In the genomic region with DNA sequence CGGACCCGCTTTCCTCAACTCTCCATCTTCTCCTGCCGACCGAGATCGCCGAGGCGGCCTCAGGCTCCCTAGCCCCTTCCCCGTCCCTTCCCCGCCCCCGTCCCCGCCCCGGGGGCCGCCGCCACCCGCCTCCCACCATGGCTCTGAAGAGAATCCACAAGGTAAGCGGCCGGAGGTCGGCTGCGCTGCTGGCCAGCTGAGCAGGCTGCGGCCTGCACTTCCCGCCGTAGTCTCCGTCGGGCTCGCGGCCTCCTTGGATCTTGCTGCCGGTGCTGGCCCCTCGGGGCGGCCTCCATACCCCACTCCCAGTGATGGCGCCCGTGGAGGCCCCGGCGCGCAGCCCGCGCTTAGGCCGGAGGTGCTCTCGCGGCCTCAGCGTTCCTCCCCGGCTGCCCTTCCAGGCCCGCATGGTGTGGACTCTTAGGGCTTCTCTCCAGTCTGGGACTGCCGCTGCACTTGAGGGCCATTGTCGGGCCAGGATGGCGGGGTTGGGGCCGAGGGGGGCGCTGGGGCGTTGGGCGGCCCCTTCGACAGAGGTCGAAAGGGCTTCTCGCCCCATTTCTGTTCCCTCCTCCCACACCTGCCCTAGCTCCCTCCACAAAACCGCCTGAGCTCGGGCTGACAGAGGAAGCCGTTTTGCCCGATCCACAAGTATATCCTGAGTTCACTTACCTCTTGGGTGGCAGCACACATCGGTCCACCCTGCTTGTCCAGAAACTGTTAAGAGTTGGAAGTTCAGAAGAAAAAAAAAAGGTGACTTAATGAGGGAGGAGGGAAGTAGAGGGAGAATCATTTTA, we compare ENCODE assay signal across 1 cellular context.
TF ChIP-seq lines count a peak whose summit lies in the region.

No MANE protein-coding gene starts in this region.

TF ChIP-seq in HepG2, 621 proteins besides CTCF, POLR2A, EP300 and RAD21 (continued from another document and continues in another):
- TF ChIP-seq, protein P1, sequence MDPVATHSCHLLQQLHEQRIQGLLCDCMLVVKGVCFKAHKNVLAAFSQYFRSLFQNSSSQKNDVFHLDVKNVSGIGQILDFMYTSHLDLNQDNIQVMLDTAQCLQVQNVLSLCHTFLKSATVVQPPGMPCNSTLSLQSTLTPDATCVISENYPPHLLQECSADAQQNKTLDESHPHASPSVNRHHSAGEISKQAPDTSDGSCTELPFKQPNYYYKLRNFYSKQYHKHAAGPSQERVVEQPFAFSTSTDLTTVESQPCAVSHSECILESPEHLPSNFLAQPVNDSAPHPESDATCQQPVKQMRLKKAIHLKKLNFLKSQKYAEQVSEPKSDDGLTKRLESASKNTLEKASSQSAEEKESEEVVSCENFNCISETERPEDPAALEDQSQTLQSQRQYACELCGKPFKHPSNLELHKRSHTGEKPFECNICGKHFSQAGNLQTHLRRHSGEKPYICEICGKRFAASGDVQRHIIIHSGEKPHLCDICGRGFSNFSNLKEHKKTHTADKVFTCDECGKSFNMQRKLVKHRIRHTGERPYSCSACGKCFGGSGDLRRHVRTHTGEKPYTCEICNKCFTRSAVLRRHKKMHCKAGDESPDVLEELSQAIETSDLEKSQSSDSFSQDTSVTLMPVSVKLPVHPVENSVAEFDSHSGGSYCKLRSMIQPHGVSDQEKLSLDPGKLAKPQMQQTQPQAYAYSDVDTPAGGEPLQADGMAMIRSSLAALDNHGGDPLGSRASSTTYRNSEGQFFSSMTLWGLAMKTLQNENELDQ (CRISPR knock-in tag; IDR thresholded peaks at IDR 0.05; ENCODE audit: borderline replicate concordance) = no peak
- no peak for TF ChIP-seq MBD4 (IDR thresholded peaks at IDR 0.05; ENCODE audit: borderline replicate concordance, low read length)
- no peak for TF ChIP-seq PAWR (CRISPR knock-in tag; IDR thresholded peaks at IDR 0.05; ENCODE audit: borderline replicate concordance)
- TF ChIP-seq MAFF (IDR thresholded peaks at IDR 0.05; ENCODE audit: low read depth, low read length) = no peak
- TF ChIP-seq KAT8 (CRISPR knock-in tag; IDR thresholded peaks at IDR 0.05) = no peak
- no peak for TF ChIP-seq PRPF4 (IDR thresholded peaks at IDR 0.05; ENCODE audit: low read depth, low read length, poor library complexity, severe bottlenecking)
- TF ChIP-seq HDAC1 (CRISPR knock-in tag; IDR thresholded peaks at IDR 0.05) = 0 out of 2 replicates have a peak, but pooled peaks have one; percentile 28
- TF ChIP-seq ZNF235 (CRISPR knock-in tag; IDR thresholded peaks at IDR 0.05; ENCODE audit: borderline replicate concordance) = no peak
- TF ChIP-seq KMT2A (CRISPR knock-in tag; IDR thresholded peaks at IDR 0.05) = peak; percentile 21; the same call in 1 of the 2 replicates
- TF ChIP-seq ZNF441 (CRISPR knock-in tag; IDR thresholded peaks at IDR 0.05; ENCODE audit: borderline replicate concordance) = no peak
- no peak for TF ChIP-seq MTF1 (CRISPR knock-in tag; IDR thresholded peaks at IDR 0.05)
- peak; percentile 85 for TF ChIP-seq NRL (CRISPR knock-in tag; IDR thresholded peaks at IDR 0.05; ENCODE audit: borderline replicate concordance)
- no peak for TF ChIP-seq CBX5 (CRISPR knock-in tag; IDR thresholded peaks at IDR 0.05; ENCODE audit: borderline replicate concordance)
- TF ChIP-seq TBX2 (CRISPR knock-in tag; IDR thresholded peaks at IDR 0.05; ENCODE audit: borderline replicate concordance) = no peak; the same call in 1 of the 2 replicates
- 0 out of 2 replicates have a peak, but pooled peaks have one; percentile 22 for TF ChIP-seq ZBTB7A (CRISPR knock-in tag; IDR thresholded peaks at IDR 0.05)
- TF ChIP-seq, protein P2, sequence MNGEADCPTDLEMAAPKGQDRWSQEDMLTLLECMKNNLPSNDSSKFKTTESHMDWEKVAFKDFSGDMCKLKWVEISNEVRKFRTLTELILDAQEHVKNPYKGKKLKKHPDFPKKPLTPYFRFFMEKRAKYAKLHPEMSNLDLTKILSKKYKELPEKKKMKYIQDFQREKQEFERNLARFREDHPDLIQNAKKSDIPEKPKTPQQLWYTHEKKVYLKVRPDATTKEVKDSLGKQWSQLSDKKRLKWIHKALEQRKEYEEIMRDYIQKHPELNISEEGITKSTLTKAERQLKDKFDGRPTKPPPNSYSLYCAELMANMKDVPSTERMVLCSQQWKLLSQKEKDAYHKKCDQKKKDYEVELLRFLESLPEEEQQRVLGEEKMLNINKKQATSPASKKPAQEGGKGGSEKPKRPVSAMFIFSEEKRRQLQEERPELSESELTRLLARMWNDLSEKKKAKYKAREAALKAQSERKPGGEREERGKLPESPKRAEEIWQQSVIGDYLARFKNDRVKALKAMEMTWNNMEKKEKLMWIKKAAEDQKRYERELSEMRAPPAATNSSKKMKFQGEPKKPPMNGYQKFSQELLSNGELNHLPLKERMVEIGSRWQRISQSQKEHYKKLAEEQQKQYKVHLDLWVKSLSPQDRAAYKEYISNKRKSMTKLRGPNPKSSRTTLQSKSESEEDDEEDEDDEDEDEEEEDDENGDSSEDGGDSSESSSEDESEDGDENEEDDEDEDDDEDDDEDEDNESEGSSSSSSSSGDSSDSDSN (CRISPR knock-in tag; IDR thresholded peaks at IDR 0.05) = peak; percentile 91
- TF ChIP-seq ZFP82 (CRISPR knock-in tag; IDR thresholded peaks at IDR 0.05; ENCODE audit: borderline replicate concordance) = peak; percentile 78; the same call in 1 of the 2 replicates
- TF ChIP-seq ZNF670 (CRISPR knock-in tag; IDR thresholded peaks at IDR 0.05; ENCODE audit: borderline replicate concordance) = 0 out of 2 replicates have a peak, but pooled peaks have one; percentile 49
- TF ChIP-seq, protein P3, sequence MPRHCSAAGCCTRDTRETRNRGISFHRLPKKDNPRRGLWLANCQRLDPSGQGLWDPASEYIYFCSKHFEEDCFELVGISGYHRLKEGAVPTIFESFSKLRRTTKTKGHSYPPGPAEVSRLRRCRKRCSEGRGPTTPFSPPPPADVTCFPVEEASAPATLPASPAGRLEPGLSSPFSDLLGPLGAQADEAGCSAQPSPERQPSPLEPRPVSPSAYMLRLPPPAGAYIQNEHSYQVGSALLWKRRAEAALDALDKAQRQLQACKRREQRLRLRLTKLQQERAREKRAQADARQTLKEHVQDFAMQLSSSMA (CRISPR knock-in tag; IDR thresholded peaks at IDR 0.05) = no peak
- peak; percentile 84 for TF ChIP-seq ZFX (CRISPR knock-in tag; IDR thresholded peaks at IDR 0.05; ENCODE audit: low read depth)
- no peak for TF ChIP-seq IRX3 (CRISPR knock-in tag; IDR thresholded peaks at IDR 0.05; ENCODE audit: borderline replicate concordance, low read depth)
- no peak for TF ChIP-seq NCOR1 (IDR thresholded peaks at IDR 0.05; ENCODE audit: borderline replicate concordance, low read length)
- peak; percentile 3; the same call in 1 of the 2 replicates for TF ChIP-seq KDM2A (CRISPR knock-in tag; IDR thresholded peaks at IDR 0.05; ENCODE audit: borderline replicate concordance, low read depth)
- TF ChIP-seq MTA3 (CRISPR knock-in tag; IDR thresholded peaks at IDR 0.05) = no peak
- TF ChIP-seq RFXAP (CRISPR knock-in tag; IDR thresholded peaks at IDR 0.05; ENCODE audit: borderline replicate concordance) = no peak
- no peak for TF ChIP-seq KLF13 (CRISPR knock-in tag; IDR thresholded peaks at IDR 0.05)
- TF ChIP-seq, protein P4, sequence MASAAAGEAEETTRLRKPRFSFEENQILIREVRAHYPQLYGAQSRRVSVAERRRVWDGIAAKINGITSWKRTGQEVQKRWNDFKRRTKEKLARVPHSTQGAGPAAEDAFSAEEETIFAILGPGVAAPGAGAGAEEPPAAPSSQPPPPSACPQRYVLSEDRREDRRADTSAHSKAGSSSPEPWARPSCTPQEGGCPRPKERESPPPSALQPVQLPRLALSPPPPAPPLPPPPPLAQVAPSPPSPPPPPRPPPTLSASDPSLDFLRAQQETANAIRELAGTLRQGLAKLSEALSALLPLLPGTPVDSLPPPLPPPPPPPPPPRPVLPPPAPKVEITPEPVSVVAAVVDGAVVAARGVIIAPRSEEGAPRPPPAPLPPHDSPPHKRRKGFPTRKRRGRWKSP (CRISPR knock-in tag; IDR thresholded peaks at IDR 0.05) = 0 out of 2 replicates have a peak, but pooled peaks have one; percentile 22
- no peak for TF ChIP-seq DR1 (CRISPR knock-in tag; IDR thresholded peaks at IDR 0.05)
- no peak for TF ChIP-seq DNMT3B (CRISPR knock-in tag; conservative IDR thresholded peaks at IDR 0.05)
- TF ChIP-seq SMC3 (IDR thresholded peaks at IDR 0.05; ENCODE audit: low read length) = no peak
- no peak for TF ChIP-seq TCF7L2 (IDR thresholded peaks at IDR 0.05; ENCODE audit: low read depth, low read length)
- TF ChIP-seq, protein P5, sequence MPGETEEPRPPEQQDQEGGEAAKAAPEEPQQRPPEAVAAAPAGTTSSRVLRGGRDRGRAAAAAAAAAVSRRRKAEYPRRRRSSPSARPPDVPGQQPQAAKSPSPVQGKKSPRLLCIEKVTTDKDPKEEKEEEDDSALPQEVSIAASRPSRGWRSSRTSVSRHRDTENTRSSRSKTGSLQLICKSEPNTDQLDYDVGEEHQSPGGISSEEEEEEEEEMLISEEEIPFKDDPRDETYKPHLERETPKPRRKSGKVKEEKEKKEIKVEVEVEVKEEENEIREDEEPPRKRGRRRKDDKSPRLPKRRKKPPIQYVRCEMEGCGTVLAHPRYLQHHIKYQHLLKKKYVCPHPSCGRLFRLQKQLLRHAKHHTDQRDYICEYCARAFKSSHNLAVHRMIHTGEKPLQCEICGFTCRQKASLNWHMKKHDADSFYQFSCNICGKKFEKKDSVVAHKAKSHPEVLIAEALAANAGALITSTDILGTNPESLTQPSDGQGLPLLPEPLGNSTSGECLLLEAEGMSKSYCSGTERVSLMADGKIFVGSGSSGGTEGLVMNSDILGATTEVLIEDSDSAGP (CRISPR knock-in tag; IDR thresholded peaks at IDR 0.05; ENCODE audit: borderline replicate concordance) = peak; percentile 22
- 0 out of 2 replicates have a peak, but pooled peaks have one; percentile 58 for TF ChIP-seq ZNF329 (CRISPR knock-in tag; IDR thresholded peaks at IDR 0.05; ENCODE audit: low read depth)
- TF ChIP-seq HDAC6 (IDR thresholded peaks at IDR 0.05; ENCODE audit: low read depth, low read length) = no peak
- no peak for TF ChIP-seq IKZF4 (CRISPR knock-in tag; IDR thresholded peaks at IDR 0.05; ENCODE audit: borderline replicate concordance, low read depth, not compliant biosample characterization)
- TF ChIP-seq CBX2 (IDR thresholded peaks at IDR 0.05; ENCODE audit: low read depth, low read length) = no peak
- no peak for TF ChIP-seq CBX2 (CRISPR knock-in tag; IDR thresholded peaks at IDR 0.05; ENCODE audit: low read depth)
- TF ChIP-seq, protein P6, sequence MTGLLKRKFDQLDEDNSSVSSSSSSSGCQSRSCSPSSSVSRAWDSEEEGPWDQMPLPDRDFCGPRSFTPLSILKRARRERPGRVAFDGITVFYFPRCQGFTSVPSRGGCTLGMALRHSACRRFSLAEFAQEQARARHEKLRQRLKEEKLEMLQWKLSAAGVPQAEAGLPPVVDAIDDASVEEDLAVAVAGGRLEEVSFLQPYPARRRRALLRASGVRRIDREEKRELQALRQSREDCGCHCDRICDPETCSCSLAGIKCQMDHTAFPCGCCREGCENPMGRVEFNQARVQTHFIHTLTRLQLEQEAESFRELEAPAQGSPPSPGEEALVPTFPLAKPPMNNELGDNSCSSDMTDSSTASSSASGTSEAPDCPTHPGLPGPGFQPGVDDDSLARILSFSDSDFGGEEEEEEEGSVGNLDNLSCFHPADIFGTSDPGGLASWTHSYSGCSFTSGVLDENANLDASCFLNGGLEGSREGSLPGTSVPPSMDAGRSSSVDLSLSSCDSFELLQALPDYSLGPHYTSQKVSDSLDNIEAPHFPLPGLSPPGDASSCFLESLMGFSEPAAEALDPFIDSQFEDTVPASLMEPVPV (CRISPR knock-in tag; IDR thresholded peaks at IDR 0.05) = no peak
- TF ChIP-seq ZFP36L1 (CRISPR knock-in tag; IDR thresholded peaks at IDR 0.05) = no peak
- TF ChIP-seq ZC3H13 (CRISPR knock-in tag; IDR thresholded peaks at IDR 0.05) = no peak
- TF ChIP-seq ARHGAP35 (CRISPR knock-in tag; IDR thresholded peaks at IDR 0.05; ENCODE audit: borderline replicate concordance) = no peak; the same call in 1 of the 2 replicates
- 0 out of 2 replicates have a peak, but pooled peaks have one; percentile 63 for TF ChIP-seq ZNF333 (CRISPR knock-in tag; IDR thresholded peaks at IDR 0.05; ENCODE audit: borderline replicate concordance)
- TF ChIP-seq, protein P7, sequence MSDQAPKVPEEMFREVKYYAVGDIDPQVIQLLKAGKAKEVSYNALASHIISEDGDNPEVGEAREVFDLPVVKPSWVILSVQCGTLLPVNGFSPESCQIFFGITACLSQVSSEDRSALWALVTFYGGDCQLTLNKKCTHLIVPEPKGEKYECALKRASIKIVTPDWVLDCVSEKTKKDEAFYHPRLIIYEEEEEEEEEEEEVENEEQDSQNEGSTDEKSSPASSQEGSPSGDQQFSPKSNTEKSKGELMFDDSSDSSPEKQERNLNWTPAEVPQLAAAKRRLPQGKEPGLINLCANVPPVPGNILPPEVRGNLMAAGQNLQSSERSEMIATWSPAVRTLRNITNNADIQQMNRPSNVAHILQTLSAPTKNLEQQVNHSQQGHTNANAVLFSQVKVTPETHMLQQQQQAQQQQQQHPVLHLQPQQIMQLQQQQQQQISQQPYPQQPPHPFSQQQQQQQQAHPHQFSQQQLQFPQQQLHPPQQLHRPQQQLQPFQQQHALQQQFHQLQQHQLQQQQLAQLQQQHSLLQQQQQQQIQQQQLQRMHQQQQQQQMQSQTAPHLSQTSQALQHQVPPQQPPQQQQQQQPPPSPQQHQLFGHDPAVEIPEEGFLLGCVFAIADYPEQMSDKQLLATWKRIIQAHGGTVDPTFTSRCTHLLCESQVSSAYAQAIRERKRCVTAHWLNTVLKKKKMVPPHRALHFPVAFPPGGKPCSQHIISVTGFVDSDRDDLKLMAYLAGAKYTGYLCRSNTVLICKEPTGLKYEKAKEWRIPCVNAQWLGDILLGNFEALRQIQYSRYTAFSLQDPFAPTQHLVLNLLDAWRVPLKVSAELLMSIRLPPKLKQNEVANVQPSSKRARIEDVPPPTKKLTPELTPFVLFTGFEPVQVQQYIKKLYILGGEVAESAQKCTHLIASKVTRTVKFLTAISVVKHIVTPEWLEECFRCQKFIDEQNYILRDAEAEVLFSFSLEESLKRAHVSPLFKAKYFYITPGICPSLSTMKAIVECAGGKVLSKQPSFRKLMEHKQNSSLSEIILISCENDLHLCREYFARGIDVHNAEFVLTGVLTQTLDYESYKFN (CRISPR knock-in tag; conservative IDR thresholded peaks at IDR 0.05) = peak; percentile 24; the same call in 1 of the 2 replicates
- TF ChIP-seq NR2F6 (IDR thresholded peaks at IDR 0.05) = no peak
- peak; percentile 38; the same call in 1 of the 2 replicates for TF ChIP-seq NR2F6 (CRISPR knock-in tag; IDR thresholded peaks at IDR 0.05)
- peak; percentile 52; the same call in 1 of the 2 replicates for TF ChIP-seq MEIS1 (CRISPR knock-in tag; IDR thresholded peaks at IDR 0.05; ENCODE audit: borderline replicate concordance)
